18 cellular contexts compared by ENCODE assay signal in the genomic region with DNA sequence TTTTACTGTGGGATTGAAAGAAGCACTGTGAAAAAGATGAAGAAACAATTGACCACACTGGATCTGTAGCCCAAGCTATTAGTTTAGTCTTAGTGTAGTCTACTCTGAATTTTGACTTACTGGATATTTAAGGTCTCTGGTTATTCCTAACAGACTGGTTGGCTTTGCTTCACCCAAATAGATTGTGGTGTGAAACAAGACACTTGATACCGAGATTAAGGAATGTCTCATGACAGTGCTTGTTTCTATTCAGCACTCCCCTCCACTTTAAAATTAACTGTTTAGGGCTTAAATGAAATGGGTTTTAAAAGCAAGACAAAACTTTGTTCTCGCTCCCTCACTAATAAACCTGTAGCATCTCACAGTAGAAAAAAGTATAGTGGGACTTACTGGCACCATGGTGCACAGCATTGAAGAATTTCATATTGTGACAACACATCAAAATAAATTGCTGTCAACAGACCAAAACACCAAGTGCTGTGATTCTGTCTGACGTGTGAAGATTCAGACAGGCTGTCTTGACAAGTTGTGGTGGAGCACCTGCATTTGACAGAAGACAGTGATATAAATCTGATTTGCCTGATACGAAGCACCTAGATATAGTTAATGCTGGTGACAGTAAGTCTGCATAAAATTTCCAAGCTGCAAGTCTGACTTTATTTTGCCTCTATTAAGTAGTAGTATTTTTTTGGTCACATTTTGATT.
DNase-seq lines count a peak whose midpoint lies in the region; ATAC-seq, FAIRE-seq and TF ChIP-seq lines count a peak whose summit lies in the region.
"Had no signal": no experiment of that assay in that cellular context is flagged by ENCODE, and none has a peak within 500 bp of the region (broad histone marks: within the 10 kb centered on the region; RNA-seq: fewer than 3 reads in every experiment).

No MANE protein-coding gene starts in this region.

- no peak for FAIRE-seq in bronchial epithelial cell (lab: Jason Lieb, UNC)

- no peaks in the 10 kb centered on the region for H3K36me3 ChIP-seq in Karpas-422 (ENCODE audit: insufficient read depth, low read length)
- no peaks in the 10 kb centered on the region for H3K36me3 ChIP-seq in bronchial epithelial cell (ENCODE audit: control insufficient read depth, insufficient read depth, low read length)
- no peaks in the 10 kb centered on the region for H3K36me3 ChIP-seq in mesendoderm (ENCODE audit: control insufficient read depth, insufficient read depth, low read length)
- no peaks in the 10 kb centered on the region for H3K36me3 ChIP-seq in upper lobe of right lung
- H3K36me3 ChIP-seq: gastrocnemius medialis, Peyer's patch had no signal

- no peak overlapping the region for H3K27ac ChIP-seq in Karpas-422 (ENCODE audit: low read length)
- no peak overlapping the region for H3K27ac ChIP-seq in mesendoderm (ENCODE audit: low read depth, low read length)
- H3K27ac ChIP-seq in upper lobe of right lung, result no peak overlapping the region

- H4K20me1 ChIP-seq in Karpas-422 (ENCODE audit: insufficient read depth, low read depth, low read length), result no peaks in the 10 kb centered on the region

- no peak overlapping the region for H2AK5ac ChIP-seq in mesendoderm (ENCODE audit: low read length)

- peaks cover 32% of the 10 kb centered on the region for H3K4me1 Mint-ChIP-seq in CD14-positive monocyte

- H3K4me3 Mint-ChIP-seq in CD14-positive monocyte, result no peak overlapping the region
- H3K4me3 Mint-ChIP-seq: activated CD4-positive, alpha-beta memory T cell treated with anti-CD3 and anti-CD28 coated beads, Interleukin-2, amount 10 ng/mL, durations not matched to agents 7 days and 5 days; T-helper 1 cell treated with Interleukin-12 subunit alpha and Interleukin-12 subunit beta and Interleukin-4 antibody, amounts not matched to agents 30 μg/mL and 1 μg/mL, for 36 hours had no signal

- H3K27me3 Mint-ChIP-seq in CD14-positive monocyte (ENCODE audit: low read depth in 3 of 3), result no peaks in the 10 kb centered on the region
- H3K27me3 Mint-ChIP-seq: activated CD4-positive, alpha-beta memory T cell treated with anti-CD3 and anti-CD28 coated beads, Interleukin-2, amount 10 ng/mL, durations not matched to agents 7 days and 5 days had no signal

- H3K4me1 ChIP-seq in Karpas-422 (ENCODE audit: low read length) (peaks cover 18% of the 10 kb centered on the region), mesendoderm (ENCODE audit: control insufficient read depth, low read depth, low read length) (no peaks in the 10 kb centered on the region), upper lobe of right lung (no peaks in the 10 kb centered on the region)
- H3K4me1 ChIP-seq: Peyer's patch had no signal

- peak; percentile 31 for DNase-seq in GM12865 (ENCODE audit: low read depth)
- no peak for DNase-seq in Karpas-422
- DNase-seq in bronchial epithelial cell (ENCODE audit: low read depth), result peak; percentile 23
- DNase-seq in mesendoderm, result peak; percentile 47
- no peak for DNase-seq in lower leg skin (ENCODE audit: low spot score in 2 of 2)
- no peak for DNase-seq in CD14-positive monocyte (ENCODE audit: low spot score)
- no peak for DNase-seq in upper lobe of right lung
- DNase-seq: activated CD4-positive, alpha-beta memory T cell treated with anti-CD3 and anti-CD28 coated beads, Interleukin-2, amount 10 ng/mL, durations not matched to agents 7 days and 5 days; effector CD4-positive, alpha-beta T cell; EL; gastrocnemius medialis; GOT3; Peyer's patch; retina; stimulated activated naive CD4-positive, alpha-beta T cell treated with Interleukin-2 at 50 U/mL for 16 hours had no signal

- H2BK15ac ChIP-seq in mesendoderm (replicated peaks; ENCODE audit: low read depth), result no peak overlapping the region

- no peak for ATAC-seq in HG03095 (IDR thresholded peaks at IDR 0.05; ENCODE audit: unreplicated experiment)
- no peak for ATAC-seq in upper lobe of right lung

- H3K4ac ChIP-seq in mesendoderm (ENCODE audit: low read depth, low read length), result no peak overlapping the region

- H3K36me3 Mint-ChIP-seq in CD14-positive monocyte, result no peaks in the 10 kb centered on the region

- no peaks in the 10 kb centered on the region for H3K9me2 ChIP-seq in Karpas-422 (replicated peaks; ENCODE audit: insufficient read depth, low read length)

- intact Hi-C loops in lower leg skin (cut with DNase I; ENCODE audit: low total_unique reads), result no loop called here
- intact Hi-C loops in CD14-positive monocyte (cut with micrococcal nuclease), result loop anchor here in 1 of 2 donors (5.0 kb wide), 1 partner anchor 73 kb away; the partner anchor contains the start of gene PBX3
- intact Hi-C loops in upper lobe of right lung (cut with DNase I), result no loop called here

- no peaks in the 10 kb centered on the region for H3K9me3 Mint-ChIP-seq in CD14-positive monocyte
- H3K9me3 Mint-ChIP-seq: activated CD4-positive, alpha-beta memory T cell treated with anti-CD3 and anti-CD28 coated beads, Interleukin-2, amount 10 ng/mL, durations not matched to agents 7 days and 5 days; activated T-helper 2 cell treated with anti-CD3 and anti-CD28 coated beads, Interferon-gamma antibody, Interleukin-2, Interleukin-4, amounts not matched to agents 10 μg/mL and 5 μg/mL and 100 μg/mL, durations not matched to agents 14 hours and 24 hours and 36 hours; T-helper 1 cell treated with Interleukin-12 subunit alpha and Interleukin-12 subunit beta and Interleukin-4 antibody, amounts not matched to agents 30 μg/mL and 1 μg/mL, for 36 hours had no signal

- H3K4me2 ChIP-seq in Karpas-422 (ENCODE audit: low read depth, low read length, poor library complexity, severe bottlenecking) (peak overlapping the region; percentile 14), mesendoderm (ENCODE audit: low read length) (no peak overlapping the region)

- no peaks in the 10 kb centered on the region for H3K9me3 ChIP-seq in Karpas-422 (ENCODE audit: low read length)
- no peaks in the 10 kb centered on the region for H3K9me3 ChIP-seq in upper lobe of right lung
- H3K9me3 ChIP-seq: gastrocnemius medialis, Peyer's patch had no signal

- H3K79me2 ChIP-seq in Karpas-422 (ENCODE audit: low read length) (no peaks in the 10 kb centered on the region), mesendoderm (ENCODE audit: control insufficient read depth, insufficient read depth, low read length) (peaks cover 4% of the 10 kb centered on the region)

- no peak overlapping the region for H3K27ac Mint-ChIP-seq in CD14-positive monocyte
- H3K27ac Mint-ChIP-seq: activated CD4-positive, alpha-beta memory T cell treated with anti-CD3 and anti-CD28 coated beads, Interleukin-2, amount 10 ng/mL, durations not matched to agents 7 days and 5 days; activated T-helper 2 cell treated with anti-CD3 and anti-CD28 coated beads, Interferon-gamma antibody, Interleukin-2, Interleukin-4, amounts not matched to agents 10 μg/mL and 5 μg/mL and 100 μg/mL, durations not matched to agents 14 hours and 24 hours and 36 hours; T-helper 1 cell treated with Interleukin-12 subunit alpha and Interleukin-12 subunit beta and Interleukin-4 antibody, amounts not matched to agents 30 μg/mL and 1 μg/mL, for 36 hours had no signal

- WGBS in mesendoderm (ENCODE audit: extremely low coverage, insufficient coverage, low lambda C conversion rate), result no CpG with 5 or more reads among the region's 4 CpGs
- 51 to 52% methylated on average over 4 of the region's 4 CpGs for WGBS in lower leg skin, 2 donors

- no peak overlapping the region for H3K18ac ChIP-seq in mesendoderm (ENCODE audit: low read length)

- H3K9ac ChIP-seq in Karpas-422 (ENCODE audit: low read length), result no peak overlapping the region
- H3K9ac ChIP-seq in mesendoderm (ENCODE audit: low read length), result no peak overlapping the region

- no peaks in the 10 kb centered on the region for H3K79me1 ChIP-seq in mesendoderm (ENCODE audit: low read length)

- no peak for TF ChIP-seq POLR2A in lower leg skin (IDR thresholded peaks at IDR 0.05)

- H3K4me3 ChIP-seq in GM12865 (ENCODE audit: low read depth, low read length) (no peak overlapping the region), Karpas-422 (ENCODE audit: low read length) (no peak overlapping the region), bronchial epithelial cell (ENCODE audit: low read depth, low read length) (no peak overlapping the region), mesendoderm (ENCODE audit: low read length) (no peak overlapping the region), lower leg skin (ENCODE audit: low read depth, poor library complexity, severe bottlenecking) (no peak overlapping the region), upper lobe of right lung (no peak overlapping the region)
- H3K4me3 ChIP-seq: Peyer's patch had no signal

- no peak overlapping the region for H3K23ac ChIP-seq in mesendoderm (ENCODE audit: low read length)

- no peak overlapping the region for H4K5ac ChIP-seq in mesendoderm (ENCODE audit: low read length)

- no peak overlapping the region for H2AFZ ChIP-seq in Karpas-422 (ENCODE audit: low read length)

- no peak overlapping the region for H2BK5ac ChIP-seq in mesendoderm (ENCODE audit: low read length)

- no peak overlapping the region for H2BK120ac ChIP-seq in mesendoderm (ENCODE audit: low read depth, low read length)

- H3K27me3 ChIP-seq in Karpas-422 (ENCODE audit: low read length) (no peaks in the 10 kb centered on the region), bronchial epithelial cell (ENCODE audit: control insufficient read depth, insufficient read depth, low read length) (no peaks in the 10 kb centered on the region), mesendoderm (ENCODE audit: insufficient read depth, low read length, poor library complexity) (no peaks in the 10 kb centered on the region), upper lobe of right lung (no peaks in the 10 kb centered on the region)
- H3K27me3 ChIP-seq: gastrocnemius medialis, Peyer's patch had no signal

- no peak overlapping the region for H4K8ac ChIP-seq in mesendoderm (ENCODE audit: low read depth, low read length)

- H3K56ac ChIP-seq in mesendoderm (ENCODE audit: low read length), result no peak overlapping the region

- TF ChIP-seq CTCF in GM12865 (IDR thresholded peaks at IDR 0.05; ENCODE audit: insufficient read depth, low read depth, low read length, missing control alignments) (no peak), bronchial epithelial cell (IDR thresholded peaks at IDR 0.05; ENCODE audit: insufficient read depth, low read length, severe bottlenecking) (no peak), lower leg skin (IDR thresholded peaks at IDR 0.05) (no peak), CD14-positive monocyte (IDR thresholded peaks at IDR 0.05) (no peak), upper lobe of right lung (IDR thresholded peaks at IDR 0.05) (no peak)

Comparison
In these comparisons a context has a peak if more than half of its experiments do, and no peak if none do; other contexts are left out.
1. DNase-seq: peak in GM12865 (single experiment), bronchial epithelial cell (single experiment) and mesendoderm (single experiment); none in Karpas-422 (single experiment), lower leg skin (0 of 2), CD14-positive monocyte (single experiment) and upper lobe of right lung (single experiment).